Comparison of ENCODE assay signal across 8 cellular contexts in the genomic region with DNA sequence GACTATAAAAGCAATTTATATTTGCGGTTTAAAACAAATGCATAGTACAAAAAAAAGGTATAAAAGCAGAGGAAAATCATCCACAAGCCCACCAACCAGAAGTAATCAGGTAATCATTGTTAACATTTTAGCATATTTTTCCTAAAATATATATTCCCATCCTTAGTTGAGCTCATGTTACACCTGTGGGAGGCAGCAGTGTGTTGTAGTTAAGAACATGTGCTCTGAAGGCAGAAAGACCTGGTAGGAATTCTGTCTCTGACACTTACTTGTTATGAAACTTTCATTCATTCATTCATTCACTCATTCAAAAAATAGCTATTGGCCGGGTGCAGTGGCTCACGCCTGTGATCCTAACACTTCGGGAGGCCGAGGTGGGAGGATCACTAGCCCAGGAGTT. TPM values are rescaled to one million over a fixed set of nuclear protein-coding genes. Genes with fewer than 3 reads are reported as not detected.
DNase-seq lines count a peak whose midpoint lies in the region; ATAC-seq and TF ChIP-seq lines count a peak whose summit lies in the region.

No MANE protein-coding gene starts in this region.

- H3K36me3 Mint-ChIP-seq in activated naive CD4-positive, alpha-beta T cell treated with anti-CD3 and anti-CD28 coated beads, Interleukin-2, amount 10 ng/mL, durations not matched to agents 7 days and 5 days: no peaks in the 10 kb centered on the region
- no peaks in the 10 kb centered on the region for H3K36me3 Mint-ChIP-seq in T-cell

- DNase-seq in AG10803 (ENCODE audit: low read depth) (peak; percentile 33), H4 (ENCODE audit: low spot score) (peak; percentile 41), amniotic epithelial cell (ENCODE audit: low read depth) (peak; percentile 41), kidney epithelial cell (ENCODE audit: low read depth) (no peak), NCI-H1436 treated with DMSO at 0.1 percent for 48 hours (lab: John Stamatoyannopoulos, UW) (no peak), NCI-H2029 (lab: John Stamatoyannopoulos, UW) (no peak), T-cell (no peak)
- DNase-seq in activated naive CD4-positive, alpha-beta T cell treated with anti-CD3 and anti-CD28 coated beads, Interleukin-2, amount 10 ng/mL, durations not matched to agents 7 days and 5 days: no peak

- peak; percentile 38 for TF ChIP-seq CTCF in AG10803 (conservative IDR thresholded peaks at IDR 0.05; ENCODE audit: low read length)
- TF ChIP-seq CTCF in kidney epithelial cell (IDR thresholded peaks at IDR 0.05; ENCODE audit: insufficient read depth, low read length, poor library complexity, severe bottlenecking): peak; percentile 35

- no peaks in the 10 kb centered on the region for H3K4me1 Mint-ChIP-seq in activated naive CD4-positive, alpha-beta T cell treated with anti-CD3 and anti-CD28 coated beads, Interleukin-2, amount 10 ng/mL, durations not matched to agents 7 days and 5 days
- no peaks in the 10 kb centered on the region for H3K4me1 Mint-ChIP-seq in T-cell

- CTCF ChIA-PET in activated naive CD4-positive, alpha-beta T cell treated with anti-CD3 and anti-CD28 coated beads, Interleukin-2, amount 10 ng/mL, durations not matched to agents 7 days and 5 days (lab: Charles Lee): interaction anchor here (0.8 to 1.8 kb wide), 2 partner anchors 515 to 924 kb away, joined by 4 read pairs; no protein-coding TSS in a partner anchor
- CTCF ChIA-PET in T-cell (lab: Charles Lee): interaction anchor here in 1 of 2 donors (0.6 kb wide), 1 partner anchor 545 kb away, joined by 3 read pairs; no protein-coding TSS in a partner anchor

- ATAC-seq in T-cell (replicated peaks in 1 of 4): no peak

- H3K4me3 Mint-ChIP-seq in activated naive CD4-positive, alpha-beta T cell treated with anti-CD3 and anti-CD28 coated beads, Interleukin-2, amount 10 ng/mL, durations not matched to agents 7 days and 5 days: no peak overlapping the region
- no peak overlapping the region for H3K4me3 Mint-ChIP-seq in T-cell

- H3K27me3 ChIP-seq in kidney epithelial cell (ENCODE audit: control insufficient read depth, insufficient read depth, low read length): no peaks in the 10 kb centered on the region

- no peaks in the 10 kb centered on the region for H3K27me3 Mint-ChIP-seq in activated naive CD4-positive, alpha-beta T cell treated with anti-CD3 and anti-CD28 coated beads, Interleukin-2, amount 10 ng/mL, durations not matched to agents 7 days and 5 days
- no peaks in the 10 kb centered on the region for H3K27me3 Mint-ChIP-seq in T-cell

- no peaks in the 10 kb centered on the region for H3K9me3 Mint-ChIP-seq in activated naive CD4-positive, alpha-beta T cell treated with anti-CD3 and anti-CD28 coated beads, Interleukin-2, amount 10 ng/mL, durations not matched to agents 7 days and 5 days
- H3K9me3 Mint-ChIP-seq in T-cell: no peaks in the 10 kb centered on the region

- no peaks in the 10 kb centered on the region for H3K36me3 ChIP-seq in kidney epithelial cell (ENCODE audit: control insufficient read depth, insufficient read depth, low read length)

- POLR2A ChIA-PET in T-cell (lab: Charles Lee): no interaction called here

- H3K4me3 ChIP-seq in AG10803 (ENCODE audit: low read length): no peak overlapping the region
- H3K4me3 ChIP-seq in kidney epithelial cell (ENCODE audit: low read depth, low read length): no peak overlapping the region

- H3K27ac Mint-ChIP-seq in activated naive CD4-positive, alpha-beta T cell treated with anti-CD3 and anti-CD28 coated beads, Interleukin-2, amount 10 ng/mL, durations not matched to agents 7 days and 5 days: no peak overlapping the region
- no peak overlapping the region for H3K27ac Mint-ChIP-seq in T-cell

RNA-seq across cellular contexts. Expression of gene CDKL5, which starts 15.4 kb away (rescaled TPM):
- total RNA-seq in H4 (2014; rRNA removed; shearing (Covaris generic)): 1.5 and 2.9 TPM in 2 replicates
- total RNA-seq in kidney epithelial cell (6.9 and 8.6 TPM in 2 replicates), T-cell (1 to 10 TPM; 3.3 to 5.2 (median 4.1) TPM)

RNA-seq across cellular contexts. Expression of gene SCML2, which starts 55.5 kb away (rescaled TPM):
- 6.3 and 6.7 TPM in 2 replicates for total RNA-seq in H4 (2014; rRNA removed; shearing (Covaris generic))
- total RNA-seq in kidney epithelial cell (1.2 and 1.5 TPM in 2 replicates), T-cell (1 to 10 TPM in 1 of 5 donors, under 1 TPM in 4; 0.75 to 1.1 (median 0.76) TPM)

Comparison
In these comparisons a context has a peak if more than half of its experiments do, and no peak if none do; other contexts are left out.
1. DNase-seq: peak in AG10803 (single experiment), H4 (single experiment) and amniotic epithelial cell (single experiment); none in kidney epithelial cell (single experiment), NCI-H1436 treated with DMSO at 0.1 percent for 48 hours (single experiment), NCI-H2029 (single experiment), activated naive CD4-positive, alpha-beta T cell treated with anti-CD3 and anti-CD28 coated beads, Interleukin-2, amount 10 ng/mL, durations not matched to agents 7 days and 5 days (single experiment) and T-cell (0 of 34).